18 cellular contexts compared by ENCODE assay signal in the genomic region with DNA sequence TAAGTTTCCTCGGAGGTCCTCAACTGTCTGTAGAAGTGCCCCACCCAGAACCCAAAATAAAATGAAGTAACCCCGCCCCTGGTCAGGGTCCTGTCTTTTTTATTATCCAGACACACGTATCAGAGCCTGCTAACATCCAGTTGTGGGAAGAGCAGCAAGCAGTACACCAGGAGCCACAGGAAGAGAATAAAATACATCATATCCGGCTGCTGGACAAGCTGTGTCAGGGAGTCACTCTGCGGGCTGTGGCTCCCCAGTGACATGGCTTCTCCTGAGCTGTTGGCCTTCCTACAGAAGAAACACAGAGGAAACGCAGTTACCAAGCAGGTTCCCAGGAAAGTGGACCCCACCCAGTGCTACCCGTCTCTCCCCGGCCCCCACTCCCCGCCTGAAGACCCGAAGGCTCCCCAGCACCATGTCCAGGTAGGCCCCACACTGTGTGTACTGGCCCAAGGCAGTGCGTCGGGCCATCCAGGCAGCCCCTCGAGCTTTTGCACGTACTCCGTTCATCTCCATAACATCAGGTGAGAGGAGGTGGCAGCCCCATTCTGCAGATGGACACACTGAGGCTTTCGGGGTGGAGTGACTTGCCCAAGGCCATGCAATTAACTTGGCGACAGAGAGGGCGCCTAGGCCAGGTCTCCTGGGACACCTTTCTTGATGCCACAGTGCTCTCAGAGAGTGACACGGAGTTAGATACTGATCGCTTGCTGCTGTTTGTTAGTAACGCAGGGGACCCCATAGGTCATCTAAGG. TPM values are rescaled to one million over a fixed set of nuclear protein-coding genes. Genes with fewer than 3 reads are reported as not detected.
DNase-seq lines count a peak whose midpoint lies in the region; ATAC-seq, FAIRE-seq and TF ChIP-seq lines count a peak whose summit lies in the region.
"Had no signal": no experiment of that assay in that cellular context is flagged by ENCODE, and none has a peak within 500 bp of the region (broad histone marks: within the 10 kb centered on the region; RNA-seq: fewer than 3 reads in every experiment).

No MANE protein-coding gene starts in this region.

- DNase-seq in stimulated activated naive CD8-positive, alpha-beta T cell treated with anti-CD3 and anti-CD28 coated beads, Interleukin-15, amount 100 ng/mL, for 72 hours: no peak
- DNase-seq in stimulated activated naive CD8-positive, alpha-beta T cell treated with anti-CD3 and anti-CD28 coated beads, Interleukin-15, Interleukin-2, amounts not matched to agents 100 U/mL and 50 U/mL, for 24 hours: no peak
- DNase-seq in endodermal cell: peak; percentile 10
- DNase-seq in right lobe of liver: no peak
- DNase-seq in upper lobe of right lung: no peak
- DNase-seq in GM12892 (ENCODE audit: insufficient read length): no peak
- DNase-seq: AML-193; CD4-positive, alpha-beta T cell; GF-D8; KG1; NCI-H1048; NCI-H2107; NCI-H226; NCI-H526 treated with DMSO at 0.1 percent for 48 hours; PC-3 had no signal

- FAIRE-seq in GM12892 (lab: Jason Lieb, UNC): no peak

- peaks cover 15% of the 10 kb centered on the region for H3K4me1 Mint-ChIP-seq in stimulated activated naive CD8-positive, alpha-beta T cell treated with anti-CD3 and anti-CD28 coated beads, Interleukin-15, amount 100 ng/mL, for 72 hours
- H3K4me1 Mint-ChIP-seq in endodermal cell: peaks cover 8% of the 10 kb centered on the region

- intact Hi-C loops in right lobe of liver (cut with DNase I): no loop called here
- intact Hi-C loops in upper lobe of right lung (cut with DNase I): no loop called here

- TF ChIP-seq CTCF in endodermal cell (conservative IDR thresholded peaks at IDR 0.05) (no peak), right lobe of liver (IDR thresholded peaks at IDR 0.05) (no peak), upper lobe of right lung (IDR thresholded peaks at IDR 0.05) (no peak)

- no peak overlapping the region for H3K4me3 ChIP-seq in endodermal cell (ENCODE audit: low read length)
- no peak overlapping the region for H3K4me3 ChIP-seq in right lobe of liver
- H3K4me3 ChIP-seq in upper lobe of right lung: no peak overlapping the region
- H3K4me3 ChIP-seq: GM23338 had no signal

- no peaks in the 10 kb centered on the region for H3K27me3 ChIP-seq in endodermal cell (ENCODE audit: control insufficient read depth, insufficient read depth, low read length, poor library complexity, severe bottlenecking)
- H3K27me3 ChIP-seq in right lobe of liver: no peaks in the 10 kb centered on the region
- H3K27me3 ChIP-seq in upper lobe of right lung: no peaks in the 10 kb centered on the region

- H3K9me3 ChIP-seq in endodermal cell (ENCODE audit: control insufficient read depth, low read length): peaks cover 8% of the 10 kb centered on the region
- no peaks in the 10 kb centered on the region for H3K9me3 ChIP-seq in right lobe of liver
- H3K9me3 ChIP-seq in upper lobe of right lung: no peaks in the 10 kb centered on the region

- 94 to 96% methylated on average over 18 to 21 of the region's 21 CpGs for WGBS in endodermal cell (ENCODE audit: insufficient coverage in 1 of 2, insufficient read length in 1 of 2), 2 experiments
- 81% methylated on average over 9 of the region's 21 CpGs for WGBS in right lobe of liver (ENCODE audit: insufficient coverage, low coverage, low lambda C conversion rate, missing lambda C conversion rate)

- H3K9me3 Mint-ChIP-seq in stimulated activated naive CD8-positive, alpha-beta T cell treated with anti-CD3 and anti-CD28 coated beads, Interleukin-15, amount 100 ng/mL, for 72 hours: peaks cover 4 to 6% of the 10 kb centered on the region in 2 donors
- peaks cover 13% of the 10 kb centered on the region for H3K9me3 Mint-ChIP-seq in endodermal cell
- H3K9me3 Mint-ChIP-seq: CD4-positive, alpha-beta T cell had no signal

- H3K4me1 ChIP-seq in endodermal cell (ENCODE audit: control insufficient read depth, insufficient read depth, low read length) (no peaks in the 10 kb centered on the region), right lobe of liver (peaks cover 0 to under 1% (median 0%) of the 10 kb centered on the region in 4 donors), upper lobe of right lung (peaks cover 7% of the 10 kb centered on the region)

- H3K27ac Mint-ChIP-seq in stimulated activated naive CD8-positive, alpha-beta T cell treated with anti-CD3 and anti-CD28 coated beads, Interleukin-15, amount 100 ng/mL, for 72 hours: peak overlapping the region; percentile 71 to 81
- no peak overlapping the region for H3K27ac Mint-ChIP-seq in endodermal cell
- H3K27ac Mint-ChIP-seq: CD4-positive, alpha-beta T cell; GM23338 had no signal

- H3K36me3 ChIP-seq in endodermal cell (ENCODE audit: control insufficient read depth, insufficient read depth, low read length) (no peaks in the 10 kb centered on the region), right lobe of liver (peaks cover 0 to 10% (median 0%) of the 10 kb centered on the region in 4 donors), upper lobe of right lung (no peaks in the 10 kb centered on the region)

- no peak for ATAC-seq in stimulated activated naive CD8-positive, alpha-beta T cell treated with anti-CD3 and anti-CD28 coated beads, Interleukin-15, amount 100 ng/mL, for 72 hours
- ATAC-seq in stimulated activated naive CD8-positive, alpha-beta T cell treated with anti-CD3 and anti-CD28 coated beads, Interleukin-15, Interleukin-2, amounts not matched to agents 100 U/mL and 50 U/mL, for 24 hours: no peak
- ATAC-seq in right lobe of liver: peak; percentile 15 to 45 (median 22)
- peak; percentile 13 for ATAC-seq in upper lobe of right lung
- no peak for ATAC-seq in HG02884 (IDR thresholded peaks at IDR 0.05; ENCODE audit: unreplicated experiment)
- ATAC-seq in HG03354 (IDR thresholded peaks at IDR 0.05; ENCODE audit: poor library complexity, severe bottlenecking, unreplicated experiment): no peak
- ATAC-seq: GM23338, PC-3 had no signal

- H3K27me3 Mint-ChIP-seq in stimulated activated naive CD8-positive, alpha-beta T cell treated with anti-CD3 and anti-CD28 coated beads, Interleukin-15, amount 100 ng/mL, for 72 hours: peaks cover 32% of the 10 kb centered on the region
- H3K27me3 Mint-ChIP-seq in endodermal cell (ENCODE audit: insufficient read depth): peaks cover 2% of the 10 kb centered on the region

- TF ChIP-seq POLR2A in right lobe of liver (IDR thresholded peaks at IDR 0.05): no peak
- no peak for TF ChIP-seq POLR2A in GM12892 (IDR thresholded peaks at IDR 0.05; ENCODE audit: low read depth, low read length)

- H3K9ac ChIP-seq in endodermal cell (ENCODE audit: extremely low read depth, low read length, poor library complexity, severe bottlenecking): no peak overlapping the region

- no peaks in the 10 kb centered on the region for H3K36me3 Mint-ChIP-seq in endodermal cell (ENCODE audit: low read depth)

- no peak overlapping the region for H3K4me3 Mint-ChIP-seq in stimulated activated naive CD8-positive, alpha-beta T cell treated with anti-CD3 and anti-CD28 coated beads, Interleukin-15, amount 100 ng/mL, for 72 hours
- no peak overlapping the region for H3K4me3 Mint-ChIP-seq in endodermal cell
- H3K4me3 Mint-ChIP-seq: CD4-positive, alpha-beta T cell; GM23338 had no signal

- no peak overlapping the region for H3K27ac ChIP-seq in endodermal cell (ENCODE audit: low read depth, low read length)
- no peak overlapping the region for H3K27ac ChIP-seq in right lobe of liver
- no peak overlapping the region for H3K27ac ChIP-seq in upper lobe of right lung

RNA-seq across cellular contexts. Expression of a gene that starts 34.3 kb away (rescaled TPM):
- 10 to 100 TPM; 66.1 to 69.2 TPM for total RNA-seq in endodermal cell
- polyA plus RNA-seq in endodermal cell (2013, experiment 1 of 2): 53.6 TPM
- 53.5 TPM for polyA plus RNA-seq in endodermal cell (2013, experiment 2 of 2)
- total RNA-seq in right lobe of liver: 10 to 100 TPM; 27.6 to 47.9 (median 30.3) TPM
- total RNA-seq in upper lobe of right lung: 71.1 TPM
- polyA plus RNA-seq in GM12892 (2012; ENCODE audit: missing spikeins): 21.2 TPM

Comparison
In these comparisons a context has a peak if more than half of its experiments do, and no peak if none do; other contexts are left out.
1. ATAC-seq: peak in right lobe of liver (4 of 4) and upper lobe of right lung (single experiment); none in stimulated activated naive CD8-positive, alpha-beta T cell treated with anti-CD3 and anti-CD28 coated beads, Interleukin-15, amount 100 ng/mL, for 72 hours (single experiment), stimulated activated naive CD8-positive, alpha-beta T cell treated with anti-CD3 and anti-CD28 coated beads, Interleukin-15, Interleukin-2, amounts not matched to agents 100 U/mL and 50 U/mL, for 24 hours (single experiment), HG02884 (single experiment) and HG03354 (single experiment).